In the genomic region with DNA sequence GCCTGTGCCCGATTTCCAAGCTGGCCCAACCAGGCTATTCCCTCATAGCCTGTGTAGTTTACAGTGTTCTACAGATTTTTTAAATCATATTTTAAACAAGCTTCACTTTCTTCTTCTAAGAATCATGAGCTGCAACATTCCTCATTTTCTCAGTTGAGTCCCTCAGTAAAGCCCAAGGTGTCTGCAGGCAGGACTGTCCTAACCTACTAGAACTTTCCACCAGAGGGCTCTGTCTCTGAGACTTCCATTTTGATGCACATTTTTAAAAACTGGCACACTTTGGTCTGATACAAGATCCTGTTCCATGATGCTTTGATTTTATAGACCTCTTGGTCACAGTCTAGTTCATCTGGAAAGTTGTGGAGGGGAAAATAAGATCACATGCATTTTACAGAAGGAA, we compare ENCODE assay signal across 8 cellular contexts. TPM values are rescaled to one million over a fixed set of nuclear protein-coding genes. Genes with fewer than 3 reads are reported as not detected.
A peak's percentile ranks its signal among the peaks of the same experiment; 100 is the strongest.
DNase-seq lines count a peak whose midpoint lies in the region; ATAC-seq and TF ChIP-seq lines count a peak whose summit lies in the region.

No MANE protein-coding gene starts in this region.

- H3K27me3 ChIP-seq in suprapubic skin, result no peaks in the 10 kb centered on the region

- no peaks in the 10 kb centered on the region for H3K4me1 Mint-ChIP-seq in HFFc6 (ENCODE audit: low read depth)
- H3K4me1 Mint-ChIP-seq in activated T-helper 2 cell treated with anti-CD3 and anti-CD28 coated beads, Interferon-gamma antibody, Interleukin-2, Interleukin-4, amounts not matched to agents 10 μg/mL and 5 μg/mL and 100 μg/mL, durations not matched to agents 14 hours and 24 hours and 36 hours (ENCODE audit: low read depth), result peaks cover 31% of the 10 kb centered on the region

- H3K27ac Mint-ChIP-seq in HFFc6, result no peak overlapping the region
- peak overlapping the region; percentile 22 for H3K27ac Mint-ChIP-seq in activated T-helper 2 cell treated with anti-CD3 and anti-CD28 coated beads, Interferon-gamma antibody, Interleukin-2, Interleukin-4, amounts not matched to agents 10 μg/mL and 5 μg/mL and 100 μg/mL, durations not matched to agents 14 hours and 24 hours and 36 hours

- WGBS in suprapubic skin, result 81% methylated on average over 1 of the region's 1 CpG

- intact Hi-C loops in activated T-helper 2 cell treated with anti-CD3 and anti-CD28 coated beads, Interferon-gamma antibody, Interleukin-2, Interleukin-4, amounts not matched to agents 10 μg/mL and 5 μg/mL and 100 μg/mL, durations not matched to agents 14 hours and 24 hours and 36 hours (cut with micrococcal nuclease), result loop anchor here (1.0 kb wide), 1 partner anchor 63 kb away; no protein-coding TSS in a partner anchor

- ATAC-seq in HG03378 (IDR thresholded peaks at IDR 0.05; ENCODE audit: unreplicated experiment) (no peak), HG02588 (IDR thresholded peaks at IDR 0.05; ENCODE audit: unreplicated experiment) (no peak), GM21786 (IDR thresholded peaks at IDR 0.05; ENCODE audit: unreplicated experiment) (no peak)

- no peak overlapping the region for H3K4me3 Mint-ChIP-seq in HFFc6
- no peak overlapping the region for H3K4me3 Mint-ChIP-seq in activated T-helper 2 cell treated with anti-CD3 and anti-CD28 coated beads, Interferon-gamma antibody, Interleukin-2, Interleukin-4, amounts not matched to agents 10 μg/mL and 5 μg/mL and 100 μg/mL, durations not matched to agents 14 hours and 24 hours and 36 hours (ENCODE audit: low read depth)

- no peaks in the 10 kb centered on the region; the same call in 1 of the 2 replicates for H3K9me3 Mint-ChIP-seq in HFFc6
- no peaks in the 10 kb centered on the region for H3K9me3 Mint-ChIP-seq in activated T-helper 2 cell treated with anti-CD3 and anti-CD28 coated beads, Interferon-gamma antibody, Interleukin-2, Interleukin-4, amounts not matched to agents 10 μg/mL and 5 μg/mL and 100 μg/mL, durations not matched to agents 14 hours and 24 hours and 36 hours

- no peaks in the 10 kb centered on the region for H3K9me3 ChIP-seq in suprapubic skin

- TF ChIP-seq CTCF in HFFc6 (IDR thresholded peaks at IDR 0.05), result peak; percentile 68
- TF ChIP-seq CTCF in suprapubic skin (IDR thresholded peaks at IDR 0.05), result no peak

- H3K4me1 ChIP-seq in suprapubic skin, result no peaks in the 10 kb centered on the region

- no peaks in the 10 kb centered on the region for H3K36me3 ChIP-seq in suprapubic skin

- H3K36me3 Mint-ChIP-seq in HFFc6 (ENCODE audit: low read depth), result no peaks in the 10 kb centered on the region
- peaks cover 45% of the 10 kb centered on the region for H3K36me3 Mint-ChIP-seq in activated T-helper 2 cell treated with anti-CD3 and anti-CD28 coated beads, Interferon-gamma antibody, Interleukin-2, Interleukin-4, amounts not matched to agents 10 μg/mL and 5 μg/mL and 100 μg/mL, durations not matched to agents 14 hours and 24 hours and 36 hours (ENCODE audit: low read depth)

- DNase-seq in COLO829 (ENCODE audit: low spot score) (peak; percentile 54), HFFc6 (peak; percentile 9), left kidney (ENCODE audit: low read depth, low spot score) (peak; percentile 12), suprapubic skin (ENCODE audit: low spot score in 2 of 2) (no peak)
- DNase-seq in activated T-helper 2 cell treated with anti-CD3 and anti-CD28 coated beads, Interferon-gamma antibody, Interleukin-2, Interleukin-4, amounts not matched to agents 10 μg/mL and 5 μg/mL and 100 μg/mL, durations not matched to agents 14 hours and 24 hours and 36 hours (ENCODE audit: low spot score), result no peak

- no peaks in the 10 kb centered on the region; the same call in 1 of the 2 replicates for H3K27me3 Mint-ChIP-seq in HFFc6 (ENCODE audit: insufficient read depth)
- H3K27me3 Mint-ChIP-seq in activated T-helper 2 cell treated with anti-CD3 and anti-CD28 coated beads, Interferon-gamma antibody, Interleukin-2, Interleukin-4, amounts not matched to agents 10 μg/mL and 5 μg/mL and 100 μg/mL, durations not matched to agents 14 hours and 24 hours and 36 hours (ENCODE audit: low read depth), result no peaks in the 10 kb centered on the region

- no peak for TF ChIP-seq EP300 in suprapubic skin (IDR thresholded peaks at IDR 0.05)

- no peak overlapping the region for H3K27ac ChIP-seq in suprapubic skin

- no peak overlapping the region for H3K4me3 ChIP-seq in suprapubic skin

- TF ChIP-seq POLR2A in suprapubic skin (IDR thresholded peaks at IDR 0.05), result no peak

RNA-seq across cellular contexts. Expression of a gene that starts 21.6 kb away (rescaled TPM):
- total RNA-seq in HFFc6 (2021; fragmentation: NEBNext Ultra II Directional; extraction: Animal tissue kit (Norgen Biotek cat#: 25700)), result not detected
- 11.8 and 13.0 TPM in 2 replicates for total RNA-seq in activated T-helper 2 cell treated with anti-CD3 and anti-CD28 coated beads, Interferon-gamma antibody, Interleukin-2, Interleukin-4, amounts not matched to agents 10 μg/mL and 5 μg/mL and 100 μg/mL, durations not matched to agents 14 hours and 24 hours and 36 hours
- 1 to 10 TPM in 1 of 4 donors, under 1 TPM in 1, not detected in 2; 0.80 to 1.0 TPM for total RNA-seq in suprapubic skin

RNA-seq across cellular contexts. Expression of a gene that starts 34.6 kb away (rescaled TPM):
- total RNA-seq in HFFc6 (2021; fragmentation: NEBNext Ultra II Directional; extraction: Animal tissue kit (Norgen Biotek cat#: 25700)), result not detected
- 14.1 and 14.9 TPM in 2 replicates for total RNA-seq in activated T-helper 2 cell treated with anti-CD3 and anti-CD28 coated beads, Interferon-gamma antibody, Interleukin-2, Interleukin-4, amounts not matched to agents 10 μg/mL and 5 μg/mL and 100 μg/mL, durations not matched to agents 14 hours and 24 hours and 36 hours
- 1 to 10 TPM; 1.2 to 9.0 (median 2.3) TPM for total RNA-seq in suprapubic skin

Comparison
In these comparisons a context has a peak if more than half of its experiments do, and no peak if none do; other contexts are left out.
1. DNase-seq: peak in COLO829 (single experiment), HFFc6 (single experiment) and left kidney (single experiment); none in activated T-helper 2 cell treated with anti-CD3 and anti-CD28 coated beads, Interferon-gamma antibody, Interleukin-2, Interleukin-4, amounts not matched to agents 10 μg/mL and 5 μg/mL and 100 μg/mL, durations not matched to agents 14 hours and 24 hours and 36 hours (single experiment) and suprapubic skin (0 of 2).